ENCODE assay signal across 1 cellular context in genomic region chr9:136546697-136547481, GRCh38.
TF ChIP-seq lines count a peak whose summit lies in the region.

No MANE protein-coding gene starts in this region.

TF ChIP-seq in H1, 55 proteins besides CTCF, POLR2A, EP300 and RAD21:
- TF ChIP-seq TAF1 (IDR thresholded peaks at IDR 0.05; ENCODE audit: low read depth, low read length) (no peak), EZH2 (IDR thresholded peaks at IDR 0.05; ENCODE audit: low read depth, low read length, severe bottlenecking) (no peak), RXRA (IDR thresholded peaks at IDR 0.05; ENCODE audit: insufficient read depth, low read depth, low read length) (no peak), RFX5 (IDR thresholded peaks at IDR 0.05; ENCODE audit: borderline replicate concordance, low read depth, low read length) (no peak), MAX (IDR thresholded peaks at IDR 0.05) (peak; percentile 92), ASH2L (IDR thresholded peaks at IDR 0.05; ENCODE audit: low read length) (peak; percentile 25), EGR1 (IDR thresholded peaks at IDR 0.05; ENCODE audit: borderline replicate concordance, low read depth, low read length) (no peak), GABPA (IDR thresholded peaks at IDR 0.05; ENCODE audit: borderline replicate concordance, insufficient read depth, low read length) (peak; percentile 63; the same call in 1 of the 2 replicates), TEAD4 (IDR thresholded peaks at IDR 0.05; ENCODE audit: low read depth, low read length) (no peak), HDAC2 (IDR thresholded peaks at IDR 0.05; ENCODE audit: borderline replicate concordance in 1 of 2, low read depth in 2 of 2, low read length in 2 of 2) (0 out of 4 replicates have a peak, but pooled peaks of 1 of the 2 experiments have one; percentile 8), SIN3A (conservative IDR thresholded peaks at IDR 0.05 in 1 of 2, IDR thresholded peaks at IDR 0.05 in 1 of 2; ENCODE audit: low read depth in 1 of 2, low read length in 2 of 2) (no peak), E2F6 (IDR thresholded peaks at IDR 0.05) (peak; percentile 90), RBBP5 (IDR thresholded peaks at IDR 0.05; ENCODE audit: borderline replicate concordance, low read depth, low read length) (peak; percentile 87; the same call in 1 of the 2 replicates)
